ENCODE assay signal across 21 cellular contexts in genomic region chr3:171264758-171265157, GRCh38.
DNase-seq lines count a peak whose midpoint lies in the region; ATAC-seq and TF ChIP-seq lines count a peak whose summit lies in the region.
"Had no signal": no experiment of that assay in that cellular context is flagged by ENCODE, and none has a peak within 500 bp of the region (broad histone marks: within the 10 kb centered on the region; RNA-seq: fewer than 3 reads in every experiment).

No MANE protein-coding gene starts in this region.

- H4K91ac ChIP-seq in trophoblast cell (ENCODE audit: low read depth, low read length), result no peak overlapping the region

- H3K14ac ChIP-seq in trophoblast cell (ENCODE audit: low read length), result no peak overlapping the region

- H3K9me3 Mint-ChIP-seq in natural killer cell treated with Interleukin-12 subunit alpha and Interleukin-12 subunit beta and Interleukin-15 and Interleukin-18, amount 100 ng/mL, for 72 hours, result peaks cover 8% of the 10 kb centered on the region
- H3K9me3 Mint-ChIP-seq in natural killer cell, result no peaks in the 10 kb centered on the region
- no peaks in the 10 kb centered on the region for H3K9me3 Mint-ChIP-seq in activated T-helper 17 cell treated with anti-CD3 and anti-CD28 coated beads, Interleukin-2, amount 50 U/mL, for 72 hours
- H3K9me3 Mint-ChIP-seq: CD4-positive, alpha-beta T cell; CD8-positive, alpha-beta memory T cell had no signal

- no peak overlapping the region for H2BK120ac ChIP-seq in trophoblast cell (ENCODE audit: insufficient read depth, low read length, poor library complexity)

- no peak overlapping the region for H3K4me2 ChIP-seq in trophoblast cell (ENCODE audit: low read length)
- H3K4me2 ChIP-seq: A549; BLaER1 treated with 17β-estradiol and CSF1 and Interleukin-3, amounts not matched to agents 10 nM and 100 nM had no signal

- H3K23ac ChIP-seq in trophoblast cell (ENCODE audit: low read length), result peak overlapping the region; percentile 17

- H3K79me2 ChIP-seq in trophoblast cell (ENCODE audit: control insufficient read depth, insufficient read depth, low read length, poor library complexity), result no peaks in the 10 kb centered on the region

- H4K8ac ChIP-seq in trophoblast cell (ENCODE audit: low read depth, low read length), result no peak overlapping the region

- H3K18ac ChIP-seq in trophoblast cell (ENCODE audit: low read length), result no peak overlapping the region

- H3K4me3 Mint-ChIP-seq in natural killer cell treated with Interleukin-12 subunit alpha and Interleukin-12 subunit beta and Interleukin-15 and Interleukin-18, amount 100 ng/mL, for 72 hours, result no peak overlapping the region
- no peak overlapping the region for H3K4me3 Mint-ChIP-seq in natural killer cell
- H3K4me3 Mint-ChIP-seq in activated T-helper 17 cell treated with anti-CD3 and anti-CD28 coated beads, Interleukin-2, amount 50 U/mL, for 72 hours, result peak overlapping the region; percentile 74
- H3K4me3 Mint-ChIP-seq: CD14-positive monocyte; CD4-positive, alpha-beta T cell; CD8-positive, alpha-beta memory T cell had no signal

- peaks cover 5% of the 10 kb centered on the region for H3K36me3 Mint-ChIP-seq in natural killer cell treated with Interleukin-12 subunit alpha and Interleukin-12 subunit beta and Interleukin-15 and Interleukin-18, amount 100 ng/mL, for 72 hours
- no peaks in the 10 kb centered on the region for H3K36me3 Mint-ChIP-seq in natural killer cell
- H3K36me3 Mint-ChIP-seq in activated T-helper 17 cell treated with anti-CD3 and anti-CD28 coated beads, Interleukin-2, amount 50 U/mL, for 72 hours (ENCODE audit: low read depth), result no peaks in the 10 kb centered on the region
- H3K36me3 Mint-ChIP-seq: CD14-positive monocyte had no signal

- H3K27ac ChIP-seq in trophoblast cell (ENCODE audit: low read depth, low read length), result no peak overlapping the region
- no peak overlapping the region for H3K27ac ChIP-seq in coronary artery
- H3K27ac ChIP-seq: A549; BLaER1 treated with 17β-estradiol and CSF1 and Interleukin-3, amounts not matched to agents 10 nM and 100 nM had no signal

- no peak overlapping the region for H4K12ac ChIP-seq in trophoblast cell (ENCODE audit: low read depth, low read length)

- H2AFZ ChIP-seq in trophoblast cell (ENCODE audit: insufficient read depth, low read length, poor library complexity), result no peak overlapping the region

- in situ Hi-C loops in GM13977 (cut with MboI; ENCODE audit: low pct_unique_long_range_greater_than_20kb, low sequenced_read_pairs, unreplicated experiment), result no loop called here

- peak overlapping the region; percentile 91 to 93 for H3K27ac Mint-ChIP-seq in natural killer cell treated with Interleukin-12 subunit alpha and Interleukin-12 subunit beta and Interleukin-15 and Interleukin-18, amount 100 ng/mL, for 72 hours
- peak overlapping the region in 1 of 2 donors; percentile 27 for H3K27ac Mint-ChIP-seq in natural killer cell
- H3K27ac Mint-ChIP-seq in activated T-helper 17 cell treated with anti-CD3 and anti-CD28 coated beads, Interleukin-2, amount 50 U/mL, for 72 hours, result no peak overlapping the region
- H3K27ac Mint-ChIP-seq: CD14-positive monocyte had no signal

- TF ChIP-seq CTCF in natural killer cell (IDR thresholded peaks at IDR 0.05) (no peak), coronary artery (IDR thresholded peaks at IDR 0.05) (no peak), GM13977 (IDR thresholded peaks at IDR 0.05; ENCODE audit: extremely low read depth, insufficient read depth, missing control alignments) (no peak)

- H3K9me3 ChIP-seq in trophoblast cell (ENCODE audit: insufficient read depth, low read depth, low read length), result no peaks in the 10 kb centered on the region
- H3K9me3 ChIP-seq: A549; BE2C; BLaER1 treated with 17β-estradiol and CSF1 and Interleukin-3, amounts not matched to agents 10 nM and 100 nM had no signal

- H3K79me1 ChIP-seq in trophoblast cell (ENCODE audit: low read length), result no peaks in the 10 kb centered on the region

- no peak overlapping the region for H3K9ac ChIP-seq in trophoblast cell (ENCODE audit: low read length)
- H3K9ac ChIP-seq: BLaER1 treated with 17β-estradiol and CSF1 and Interleukin-3, amounts not matched to agents 10 nM and 100 nM had no signal

- peaks cover 70 to 77% of the 10 kb centered on the region in 2 donors for H3K4me1 Mint-ChIP-seq in natural killer cell treated with Interleukin-12 subunit alpha and Interleukin-12 subunit beta and Interleukin-15 and Interleukin-18, amount 100 ng/mL, for 72 hours (ENCODE audit: low read depth in 2 of 2)
- peaks cover 80 to 93% of the 10 kb centered on the region in 2 donors for H3K4me1 Mint-ChIP-seq in natural killer cell
- peaks cover 60% of the 10 kb centered on the region for H3K4me1 Mint-ChIP-seq in activated T-helper 17 cell treated with anti-CD3 and anti-CD28 coated beads, Interleukin-2, amount 50 U/mL, for 72 hours

- no peak overlapping the region for H2BK12ac ChIP-seq in trophoblast cell (ENCODE audit: low read length)

- no peak overlapping the region for H3K4me3 ChIP-seq in trophoblast cell (ENCODE audit: low read depth, low read length)
- no peak overlapping the region for H3K4me3 ChIP-seq in coronary artery
- H3K4me3 ChIP-seq: A549; BLaER1 treated with 17β-estradiol and CSF1 and Interleukin-3, amounts not matched to agents 10 nM and 100 nM had no signal

- no peak overlapping the region for H2AK5ac ChIP-seq in trophoblast cell (ENCODE audit: low read length)

- H3K27me3 ChIP-seq in trophoblast cell (ENCODE audit: insufficient read depth, low read length), result no peaks in the 10 kb centered on the region
- H3K27me3 ChIP-seq: BE2C; BLaER1 treated with 17β-estradiol and CSF1 and Interleukin-3, amounts not matched to agents 10 nM and 100 nM had no signal

- H2BK5ac ChIP-seq in trophoblast cell (ENCODE audit: low read depth, low read length, poor library complexity), result no peak overlapping the region

- no peaks in the 10 kb centered on the region for H3K4me1 ChIP-seq in trophoblast cell (ENCODE audit: control insufficient read depth in 1 of 2, insufficient read depth in 2 of 2, low read length in 2 of 2)

- H3K36me3 ChIP-seq in trophoblast cell (ENCODE audit: control insufficient read depth in 1 of 2, insufficient read depth in 2 of 2, low read length in 2 of 2), result no peaks in the 10 kb centered on the region
- H3K36me3 ChIP-seq: BE2C; BLaER1 treated with 17β-estradiol and CSF1 and Interleukin-3, amounts not matched to agents 10 nM and 100 nM had no signal

- DNase-seq in natural killer cell treated with Interleukin-12 subunit alpha and Interleukin-12 subunit beta and Interleukin-15 and Interleukin-18, amount 100 ng/mL, for 72 hours (ENCODE audit: low spot score), result no peak
- DNase-seq in natural killer cell, result no peak
- no peak for DNase-seq in trophoblast cell
- DNase-seq in coronary artery (ENCODE audit: low spot score), result no peak
- no peak for DNase-seq in GM13977 (ENCODE audit: low spot score)
- DNase-seq: 8988T; ACHN; AML-193; BE2C; CD4-positive, alpha-beta T cell; CD8-positive, alpha-beta memory T cell; DMS 273 treated with DMSO at 0.1 percent for 48 hours; DMS79; EL; GDM1; H7; HCEC 1CT had no signal

- ATAC-seq in natural killer cell treated with Interleukin-12 subunit alpha and Interleukin-12 subunit beta and Interleukin-15 and Interleukin-18, amount 100 ng/mL, for 72 hours, result no peak
- no peak for ATAC-seq in natural killer cell
- ATAC-seq in activated T-helper 17 cell treated with anti-CD3 and anti-CD28 coated beads, Interleukin-2, amount 50 U/mL, for 72 hours (replicated peaks), result no peak
- ATAC-seq: A549 had no signal

- no peaks in the 10 kb centered on the region for H3K27me3 Mint-ChIP-seq in natural killer cell treated with Interleukin-12 subunit alpha and Interleukin-12 subunit beta and Interleukin-15 and Interleukin-18, amount 100 ng/mL, for 72 hours
- no peaks in the 10 kb centered on the region for H3K27me3 Mint-ChIP-seq in natural killer cell (ENCODE audit: low read depth in 2 of 2)
- H3K27me3 Mint-ChIP-seq in activated T-helper 17 cell treated with anti-CD3 and anti-CD28 coated beads, Interleukin-2, amount 50 U/mL, for 72 hours, result no peaks in the 10 kb centered on the region
- H3K27me3 Mint-ChIP-seq: CD4-positive, alpha-beta T cell; CD8-positive, alpha-beta memory T cell had no signal

- H3K4ac ChIP-seq in trophoblast cell (ENCODE audit: low read depth, low read length), result no peak overlapping the region

- intact Hi-C loops in natural killer cell (cut with micrococcal nuclease), result no loop called here

- WGBS in trophoblast cell (ENCODE audit: extremely low coverage, insufficient coverage, insufficient read length), result no CpG with 5 or more reads among the region's 6 CpGs
